22 cellular contexts compared by ENCODE assay signal in genomic region chr10:110229155-110229554, GRCh38. TPM values are rescaled to one million over a fixed set of nuclear protein-coding genes. Genes with fewer than 3 reads are reported as not detected.
DNase-seq lines count a peak whose midpoint lies in the region; ATAC-seq and TF ChIP-seq lines count a peak whose summit lies in the region.
"Had no signal": no experiment of that assay in that cellular context is flagged by ENCODE, and none has a peak within 500 bp of the region (broad histone marks: within the 10 kb centered on the region; RNA-seq: fewer than 3 reads in every experiment).

No MANE protein-coding gene starts in this region.

- H4K20me1 ChIP-seq in PC-9 (ENCODE audit: insufficient read depth): peaks cover 5% of the 10 kb centered on the region; the same call in 1 of the 2 replicates

- H3K4me1 ChIP-seq in PC-9 (replicated peaks; ENCODE audit: insufficient read depth): 0 out of 2 replicates have a peak, but pooled peaks cover 5% of the 10 kb centered on the region
- no peaks in the 10 kb centered on the region for H3K4me1 ChIP-seq in testis
- peaks cover 13% of the 10 kb centered on the region for H3K4me1 ChIP-seq in CD4-positive, alpha-beta memory T cell (ENCODE audit: insufficient read depth, low read length)
- H3K4me1 ChIP-seq: HAP-1 had no signal

- no peak overlapping the region for H3K4me2 ChIP-seq in PC-9

- ATAC-seq in HG03159 (IDR thresholded peaks at IDR 0.05; ENCODE audit: unreplicated experiment): no peak
- ATAC-seq: SK-N-SH treated with all-trans-retinoic acid at 6 μM for 48 hours had no signal

- no peak for TF ChIP-seq POLR2A in testis (IDR thresholded peaks at IDR 0.05)

- H3K36me3 ChIP-seq in PC-9 (ENCODE audit: low read depth) (no peaks in the 10 kb centered on the region), testis (ENCODE audit: low read depth, missing control alignments) (no peaks in the 10 kb centered on the region)
- peaks cover 3% of the 10 kb centered on the region for H3K36me3 ChIP-seq in CD4-positive, alpha-beta memory T cell (ENCODE audit: insufficient read depth, low read length)

- DNase-seq in PC-9: no peak
- DNase-seq in epidermal melanocyte (ENCODE audit: insufficient read length, low spot score): peak; percentile 63
- no peak for DNase-seq in testis
- no peak for DNase-seq in activated gamma-delta T cell treated with Interleukin-2 at 50 U/mL for 16 hours
- DNase-seq in NCI-H446 treated with DMSO at 0.1 percent for 48 hours (lab: John Stamatoyannopoulos, UW): no peak
- no peak for DNase-seq in CD4-positive, alpha-beta memory T cell
- DNase-seq: AML-193; COR-L47; DMS153; GDM1; GM23248; NCI-H1105; NCI-H2081; NCI-H2171 treated with DMSO at 0.1 percent for 48 hours; NCI-H446; NK-92 treated with Interleukin-12 subunit alpha and Interleukin-12 subunit beta, amount 100 ng/mL, for 24 hours; SHP77 had no signal

- H3F3A ChIP-seq in PC-9 (ENCODE audit: insufficient read depth, low read depth): no peaks in the 10 kb centered on the region; the same call in 1 of the 2 replicates

- no peak overlapping the region for H3K4me3 ChIP-seq in PC-9
- no peak overlapping the region for H3K4me3 ChIP-seq in testis
- no peak overlapping the region for H3K4me3 ChIP-seq in CD4-positive, alpha-beta memory T cell (ENCODE audit: low read length in 2 of 2)
- H3K4me3 ChIP-seq: GM23248, HAP-1 had no signal

- peaks cover 64% of the 10 kb centered on the region for H3K4me1 Mint-ChIP-seq in brain
- peaks cover 21 to 52% (median 30%) of the 10 kb centered on the region in 4 donors for H3K4me1 Mint-ChIP-seq in CD4-positive, alpha-beta memory T cell

- peak overlapping the region in 4 of 5 experiments; percentile 92 to 95 (median 94) for H3K4me3 Mint-ChIP-seq in brain
- H3K4me3 Mint-ChIP-seq in CD4-positive, alpha-beta memory T cell: no peak overlapping the region

- BruUV-seq in PC-9 (replicated peaks; lab: Mats Ljungman, UMichigan): TSS peak; percentile 27

- peak overlapping the region in 2 of 5 experiments; percentile 69 to 94 for H3K27ac Mint-ChIP-seq in brain
- H3K27ac Mint-ChIP-seq in CD4-positive, alpha-beta memory T cell: peak overlapping the region in 1 of 7 donors; percentile 95

- TF ChIP-seq CTCF in PC-9 (conservative IDR thresholded peaks at IDR 0.05) (no peak), brain (conservative IDR thresholded peaks at IDR 0.05) (no peak), testis (IDR thresholded peaks at IDR 0.05) (no peak)

- no peaks in the 10 kb centered on the region for H3K9me2 ChIP-seq in PC-9 (ENCODE audit: insufficient read depth)

- H2AFZ ChIP-seq in PC-9: no peak overlapping the region
- H2AFZ ChIP-seq: GM23248 had no signal

- H3K27ac ChIP-seq in PC-9 (no peak overlapping the region), testis (peak overlapping the region; percentile 48 to 97)
- no peak overlapping the region for H3K27ac ChIP-seq in CD4-positive, alpha-beta memory T cell (ENCODE audit: low read depth, low read length)
- H3K27ac ChIP-seq: C4-2B, GM23248 had no signal

- H3K27me3 ChIP-seq in PC-9 (ENCODE audit: insufficient read depth, low read depth): no peaks in the 10 kb centered on the region
- no peaks in the 10 kb centered on the region for H3K27me3 ChIP-seq in testis
- H3K27me3 ChIP-seq in CD4-positive, alpha-beta memory T cell (ENCODE audit: insufficient read depth, low read length): no peaks in the 10 kb centered on the region

- H3K9me3 ChIP-seq in PC-9 (ENCODE audit: insufficient read depth, low read depth) (no peaks in the 10 kb centered on the region), testis (no peaks in the 10 kb centered on the region)
- no peaks in the 10 kb centered on the region for H3K9me3 ChIP-seq in CD4-positive, alpha-beta memory T cell (ENCODE audit: control insufficient read depth in 1 of 2, low read length in 2 of 2)
- H3K9me3 ChIP-seq: HAP-1 had no signal

- peaks cover 9% of the 10 kb centered on the region for H3K27me3 Mint-ChIP-seq in brain
- H3K27me3 Mint-ChIP-seq in CD4-positive, alpha-beta memory T cell: no peaks in the 10 kb centered on the region

- peaks cover 43% of the 10 kb centered on the region for H3K36me3 Mint-ChIP-seq in brain
- H3K36me3 Mint-ChIP-seq in CD4-positive, alpha-beta memory T cell: peaks cover 33 to 45% of the 10 kb centered on the region in 2 donors

- intact Hi-C loops in PC-9 (cut with micrococcal nuclease; ENCODE audit: unreplicated experiment): loop anchor here (5.0 kb wide), 1 partner anchor 48 kb away; no protein-coding TSS in a partner anchor
- intact Hi-C loops in testis (cut with DNase I; ENCODE audit: low total_unique reads): loop anchor here (10.0 kb wide), 2 partner anchors 46 to 344 kb away; no protein-coding TSS in a partner anchor
- intact Hi-C loops in CD4-positive, alpha-beta memory T cell (cut with micrococcal nuclease): loop anchor here (5.0 kb wide), 3 partner anchors 48 to 318 kb away; no protein-coding TSS in a partner anchor

- no peaks in the 10 kb centered on the region for H3K9me3 Mint-ChIP-seq in brain
- no peaks in the 10 kb centered on the region for H3K9me3 Mint-ChIP-seq in CD4-positive, alpha-beta memory T cell

- CTCF ChIA-PET in PC-9 (lab: Charles Lee): interaction anchor here (0.7 kb wide), 1 partner anchor 366 kb away, joined by 4 read pairs; no protein-coding TSS in a partner anchor
- CTCF ChIA-PET in CD4-positive, alpha-beta memory T cell (lab: Charles Lee; ENCODE audit: partially characterized antibody): interaction anchor here (0.6 to 2.9 kb wide), 5 partner anchors 13 to 146 kb away, joined by 3 to 24 read pairs (median 3); no protein-coding TSS in a partner anchor

- POLR2A ChIA-PET in PC-9 (lab: Charles Lee; ENCODE audit: unreplicated experiment): interaction anchor here (0.7 kb wide), 1 partner anchor 18 kb away, joined by 3 read pairs; no protein-coding TSS in a partner anchor
- POLR2A ChIA-PET in CD4-positive, alpha-beta memory T cell (lab: Charles Lee; ENCODE audit: partially characterized antibody): interaction anchor here (1.1 to 1.6 kb wide), 4 partner anchors 16 to 21 kb away, joined by 3 to 7 read pairs (median 4); partner anchors contain the start of gene MXI1

- WGBS in testis, 2 donors: 88 to 89% methylated on average over 1 of the region's 1 CpG

- H3K79me2 ChIP-seq in PC-9 (ENCODE audit: low read depth): 0 out of 2 replicates have a peak, but pooled peaks cover 8% of the 10 kb centered on the region

RNA-seq across cellular contexts. Expression of gene MXI1, which starts 21.8 kb away (rescaled TPM):
- total RNA-seq in PC-9 (2021) (25.8 and 25.9 TPM in 2 replicates), testis (10 to 100 TPM; 66.8 to 69.1 TPM)
- polyA plus RNA-seq in brain (ENCODE audit: insufficient read depth, low read depth, low replicate concordance) (44.0 TPM), testis (ENCODE audit: insufficient read depth, low read depth, low replicate concordance) (42.1 TPM)
- 10 to 100 TPM; 49.7 to 56.6 TPM for total RNA-seq in CD4-positive, alpha-beta memory T cell
- 10 to 100 TPM; 32.1 to 54.6 TPM for polyA plus RNA-seq in CD4-positive, alpha-beta memory T cell

Comparison
In these comparisons a context has a peak if more than half of its experiments do, and no peak if none do; other contexts are left out.
1. H3K27ac ChIP-seq: peak in testis (2 of 2); none in PC-9 (single experiment) and CD4-positive, alpha-beta memory T cell (single experiment).
2. H3K4me3 Mint-ChIP-seq: peak in brain (4 of 5); none in CD4-positive, alpha-beta memory T cell (0 of 8).